In genomic region chr12:113247123-113248045, GRCh38 we compare ENCODE assay signal across 9 cellular contexts. TPM values are rescaled to one million over a fixed set of nuclear protein-coding genes. Genes with fewer than 3 reads are reported as not detected.
DNase-seq lines count a peak whose midpoint lies in the region; TF ChIP-seq lines count a peak whose summit lies in the region.
"Had no signal": no experiment of that assay in that cellular context is flagged by ENCODE, and none has a peak within 500 bp of the region (broad histone marks: within the 10 kb centered on the region; RNA-seq: fewer than 3 reads in every experiment).

No MANE protein-coding gene starts in this region.

- H3K4me1 Mint-ChIP-seq in CD8-positive, alpha-beta memory T cell, result no peaks in the 10 kb centered on the region

- H3K4me3 ChIP-seq in tibial artery, result no peak overlapping the region
- H3K4me3 ChIP-seq in CD8-positive, alpha-beta memory T cell (ENCODE audit: low read length), result no peak overlapping the region

- H3K9me3 Mint-ChIP-seq in CD8-positive, alpha-beta memory T cell, result peaks cover 0 to under 1% (median 0%) of the 10 kb centered on the region in 5 donors
- H3K9me3 Mint-ChIP-seq: T-helper 1 cell treated with Interleukin-12 subunit alpha and Interleukin-12 subunit beta and Interleukin-4 antibody, amounts not matched to agents 30 μg/mL and 1 μg/mL, for 36 hours had no signal

- no peaks in the 10 kb centered on the region for H3K27me3 Mint-ChIP-seq in CD8-positive, alpha-beta memory T cell

- no peak for TF ChIP-seq CTCF in tibial artery (IDR thresholded peaks at IDR 0.05)

- peaks cover 6 to 68% (median 11%) of the 10 kb centered on the region in 3 donors for H3K36me3 Mint-ChIP-seq in CD8-positive, alpha-beta memory T cell

- peak overlapping the region in 1 of 8 donors; percentile 1 for H3K27ac Mint-ChIP-seq in CD8-positive, alpha-beta memory T cell
- H3K27ac Mint-ChIP-seq: T-helper 1 cell treated with Interleukin-12 subunit alpha and Interleukin-12 subunit beta and Interleukin-4 antibody, amounts not matched to agents 30 μg/mL and 1 μg/mL, for 36 hours had no signal

- H3K9me3 ChIP-seq in tibial artery, result no peaks in the 10 kb centered on the region
- peaks cover 3% of the 10 kb centered on the region for H3K9me3 ChIP-seq in CD8-positive, alpha-beta memory T cell (ENCODE audit: low read length)

- H3K27ac ChIP-seq in layer of hippocampus (ENCODE audit: low read depth, low read length), result peak overlapping the region; percentile 88
- peak overlapping the region; percentile 82 to 97 for H3K27ac ChIP-seq in tibial artery
- H3K27ac ChIP-seq in CD8-positive, alpha-beta memory T cell (ENCODE audit: low read depth, low read length), result no peak overlapping the region

- H3K36me3 ChIP-seq in tibial artery, result peaks cover 0 to 16% (median 8%) of the 10 kb centered on the region in 3 donors
- peaks cover 4% of the 10 kb centered on the region for H3K36me3 ChIP-seq in CD8-positive, alpha-beta memory T cell (ENCODE audit: insufficient read depth, low read length)

- no peak overlapping the region for H3K4me3 Mint-ChIP-seq in CD8-positive, alpha-beta memory T cell
- H3K4me3 Mint-ChIP-seq: T-helper 1 cell treated with Interleukin-12 subunit alpha and Interleukin-12 subunit beta and Interleukin-4 antibody, amounts not matched to agents 30 μg/mL and 1 μg/mL, for 36 hours had no signal

- H3K4me1 ChIP-seq in tibial artery, result peaks cover 3 to 94% (median 72%) of the 10 kb centered on the region in 4 donors
- no peaks in the 10 kb centered on the region for H3K4me1 ChIP-seq in CD8-positive, alpha-beta memory T cell (ENCODE audit: insufficient read depth, low read length)

- DNase-seq in NCI-H510A treated with DMSO at 0.1 percent for 48 hours (lab: John Stamatoyannopoulos, UW), result peak; percentile 45
- no peak for DNase-seq in NCI-H510A (lab: John Stamatoyannopoulos, UW)
- peak; percentile 46 for DNase-seq in amniotic epithelial cell (ENCODE audit: low read depth)
- DNase-seq in tibial artery, result peak in 1 of 2 donors; percentile 55
- DNase-seq in CD8-positive, alpha-beta memory T cell, result no peak
- no peak for DNase-seq in epidermal melanocyte (ENCODE audit: insufficient read length, low spot score)
- no peak for DNase-seq in iPS-NIHi7 (ENCODE audit: extremely low spot score)

- intact Hi-C loops in tibial artery (cut with DNase I; ENCODE audit: low total_unique reads), result no loop called here

- POLR2A ChIA-PET in CD8-positive, alpha-beta memory T cell (lab: Charles Lee), result no interaction called here

- H3K27me3 ChIP-seq in layer of hippocampus (ENCODE audit: control insufficient read depth, insufficient read depth, low read length) (no peaks in the 10 kb centered on the region), tibial artery (no peaks in the 10 kb centered on the region)
- H3K27me3 ChIP-seq in CD8-positive, alpha-beta memory T cell (ENCODE audit: insufficient read depth, low read length, poor library complexity, severe bottlenecking), result no peaks in the 10 kb centered on the region

- CTCF ChIA-PET in CD8-positive, alpha-beta memory T cell (lab: Charles Lee), result no interaction called here

RNA-seq across cellular contexts. Expression of gene TPCN1, which starts 26.1 kb away (rescaled TPM):
- 10 to 100 TPM; 21.3 to 24.1 TPM for total RNA-seq in CD8-positive, alpha-beta memory T cell
- polyA plus RNA-seq in CD8-positive, alpha-beta memory T cell, result 10.1 TPM

Comparison
In these comparisons a context has a peak if more than half of its experiments do, and no peak if none do; other contexts are left out.
1. DNase-seq: peak in NCI-H510A treated with DMSO at 0.1 percent for 48 hours (single experiment) and amniotic epithelial cell (single experiment); none in NCI-H510A (single experiment), CD8-positive, alpha-beta memory T cell (0 of 5), epidermal melanocyte (single experiment) and iPS-NIHi7 (single experiment).